In the genomic region with DNA sequence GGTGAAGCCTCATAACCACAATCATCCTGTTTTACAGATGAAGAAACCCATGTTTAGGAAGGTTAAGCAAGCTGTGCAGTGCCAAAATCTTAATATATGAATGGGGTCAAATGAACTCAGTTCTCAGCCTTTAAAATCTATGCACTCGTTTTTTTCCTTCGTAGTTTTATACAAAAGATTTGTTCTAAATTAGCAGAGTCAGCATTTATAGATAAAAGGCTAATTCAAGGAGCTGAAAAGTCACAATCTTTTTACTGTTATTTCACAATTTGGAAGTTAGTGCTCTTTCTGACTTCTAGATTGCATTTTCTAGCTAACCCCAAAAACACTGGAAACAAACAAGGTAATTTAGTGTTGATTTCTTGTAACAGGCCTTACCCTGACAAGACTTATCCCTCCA, we compare ENCODE assay signal across 25 cellular contexts.
DNase-seq lines count a peak whose midpoint lies in the region; ATAC-seq, FAIRE-seq and TF ChIP-seq lines count a peak whose summit lies in the region.
"Had no signal": no experiment of that assay in that cellular context is flagged by ENCODE, and none has a peak within 500 bp of the region (broad histone marks: within the 10 kb centered on the region; RNA-seq: fewer than 3 reads in every experiment).

No MANE protein-coding gene starts in this region.

- TF ChIP-seq RAD21 in HepG2 (CRISPR knock-in tag; IDR thresholded peaks at IDR 0.05) (no peak), K562 (CRISPR knock-in tag; conservative IDR thresholded peaks at IDR 0.05 in 1 of 2, IDR thresholded peaks at IDR 0.05 in 1 of 2) (no peak)

- H3K4me1 ChIP-seq in HepG2 (ENCODE audit: insufficient read depth, low read length) (no peaks in the 10 kb centered on the region), right lobe of liver (no peaks in the 10 kb centered on the region), K562 (replicated peaks in 1 of 2; ENCODE audit: control insufficient read depth in 2 of 2, insufficient read depth in 2 of 2, low read length in 2 of 2) (no peaks in the 10 kb centered on the region)
- H3K4me1 ChIP-seq: BE2C, BLaER1 had no signal

- BruUV-seq in HepG2 (replicated peaks; lab: Mats Ljungman, UMichigan) (no TSS peak), K562 (replicated peaks; lab: Mats Ljungman, UMichigan) (no TSS peak)

- WGBS in HepG2 (ENCODE audit: low lambda C conversion rate), result 4% methylated on average over 2 of the region's 2 CpGs
- WGBS in right lobe of liver (ENCODE audit: insufficient coverage, low coverage, low lambda C conversion rate, missing lambda C conversion rate), result 51% methylated on average over 2 of the region's 2 CpGs
- whole genome bisulfite sequencing in K562 (ENCODE audit: insufficient coverage, low coverage, missing lambda C conversion rate), result 0% methylated on average over 2 of the region's 2 CpGs

- TF ChIP-seq CTCF in HepG2 (CRISPR knock-in tag; IDR thresholded peaks at IDR 0.05), result no peak
- TF ChIP-seq CTCF in right lobe of liver (IDR thresholded peaks at IDR 0.05), result no peak
- TF ChIP-seq CTCF in K562 (IDR thresholded peaks at IDR 0.05 in 2 of 3, conservative IDR thresholded peaks at IDR 0.05 in 1 of 3; ENCODE audit: insufficient read depth in 2 of 3, low read depth in 1 of 3, low read length in 3 of 3), result no peak

- H3K9me3 ChIP-seq in HepG2 (ENCODE audit: low read length), result peaks cover 59% of the 10 kb centered on the region
- no peaks in the 10 kb centered on the region for H3K9me3 ChIP-seq in right lobe of liver
- no peaks in the 10 kb centered on the region; the same call in 1 of the 2 replicates for H3K9me3 ChIP-seq in K562 (replicated peaks; ENCODE audit: control insufficient read depth, insufficient read depth, low read depth, low read length)
- H3K9me3 ChIP-seq: BE2C, BLaER1 had no signal

- no peaks in the 10 kb centered on the region for H3K27me3 ChIP-seq in HepG2 (ENCODE audit: control insufficient read depth in 1 of 2, insufficient read depth in 2 of 2, low read length in 2 of 2)
- no peaks in the 10 kb centered on the region for H3K27me3 ChIP-seq in right lobe of liver
- no peaks in the 10 kb centered on the region for H3K27me3 ChIP-seq in K562 (ENCODE audit: control insufficient read depth in 2 of 2, insufficient read depth in 2 of 2, low read length in 2 of 2)
- H3K27me3 ChIP-seq: BE2C, BLaER1 had no signal

- no peak for ATAC-seq in HepG2
- no peak for ATAC-seq in right lobe of liver
- ATAC-seq in K562, result no peak
- ATAC-seq in GM18498 (IDR thresholded peaks at IDR 0.05; ENCODE audit: unreplicated experiment), result no peak

- intact Hi-C loops in HepG2 (cut with micrococcal nuclease; ENCODE audit: unreplicated experiment) (no loop called here), right lobe of liver (cut with DNase I) (no loop called here), K562 (cut with micrococcal nuclease) (no loop called here)

- FAIRE-seq in HepG2 (lab: Jason Lieb, UNC), result no peak
- no peak for FAIRE-seq in K562 (lab: Jason Lieb, UNC)
- FAIRE-seq: G401.6, GM12891, GM18507 had no signal

- no peaks in the 10 kb centered on the region for H3K9me1 ChIP-seq in K562 (ENCODE audit: control insufficient read depth, insufficient read depth, low read length)

- H3K4me2 ChIP-seq in HepG2 (ENCODE audit: low read depth, low read length) (no peak overlapping the region), K562 (ENCODE audit: insufficient read depth, low read length) (no peak overlapping the region)
- H3K4me2 ChIP-seq: BLaER1 had no signal

- H3K79me2 ChIP-seq in HepG2 (ENCODE audit: insufficient read depth, low read length), result no peaks in the 10 kb centered on the region
- no peaks in the 10 kb centered on the region for H3K79me2 ChIP-seq in K562 (ENCODE audit: control insufficient read depth, insufficient read depth, low read length)

- H3K4me3 ChIP-seq in HepG2 (replicated peaks in 1 of 3; ENCODE audit: insufficient read depth in 1 of 3, low read depth in 2 of 3, low read length in 3 of 3) (no peak overlapping the region), right lobe of liver (no peak overlapping the region), K562 (no peak overlapping the region)
- H3K4me3 ChIP-seq: BLaER1 had no signal

- CTCF ChIA-PET in HepG2 (lab: Yijun Ruan, JAX; ENCODE audit: low intra/inter-chr PET ratio, low total read pairs) (no interaction called here), K562 (lab: Yijun Ruan, JAX; ENCODE audit: low intra/inter-chr PET ratio) (no interaction called here)

- no peak for TF ChIP-seq POLR2A in HepG2 (IDR thresholded peaks at IDR 0.05; ENCODE audit: insufficient read depth in 1 of 2, low read depth in 2 of 2, low read length in 2 of 2)
- no peak for TF ChIP-seq POLR2A in right lobe of liver (IDR thresholded peaks at IDR 0.05)
- TF ChIP-seq POLR2A in K562 (conservative IDR thresholded peaks at IDR 0.05), result no peak

- POLR2A ChIA-PET in HepG2 (lab: Yijun Ruan, JAX) (no interaction called here), K562 (lab: Yijun Ruan, JAX) (no interaction called here)

- H4K20me1 ChIP-seq in HepG2 (ENCODE audit: insufficient read depth, low read length) (no peaks in the 10 kb centered on the region), K562 (replicated peaks; ENCODE audit: control insufficient read depth, insufficient read depth, low read length) (no peaks in the 10 kb centered on the region)
- H4K20me1 ChIP-seq: BLaER1 had no signal

- DNase-seq in HepG2 (ENCODE audit: low spot score) (no peak), right lobe of liver (no peak), MV-4-11 (lab: John Stamatoyannopoulos, UW) (peak; percentile 7), K562 (ENCODE audit: extremely low read depth in 1 of 4, low spot score in 3 of 4) (no peak), EL (no peak), NCI-H226 (no peak)
- DNase-seq: ACHN; BE2C; C1 segment of cervical spinal cord; CD4-positive, alpha-beta memory T cell; CD4-positive, CD25-positive, alpha-beta regulatory T cell; CD8-positive, alpha-beta memory T cell; COR-L47; DMS 273 treated with DMSO at 0.1 percent for 48 hours; DMS153; DMS53; DMS79; DND-41; GF-D8 had no signal

- H3K27ac ChIP-seq in HepG2 (ENCODE audit: extremely low read length, insufficient read depth, low read length) (no peak overlapping the region), right lobe of liver (no peak overlapping the region), K562 (ENCODE audit: extremely low read depth, low read depth, low read length) (no peak overlapping the region)
- H3K27ac ChIP-seq: 22Rv1, BLaER1 had no signal

- TF ChIP-seq EP300 in HepG2 (IDR thresholded peaks at IDR 0.05; ENCODE audit: low read depth in 2 of 2, low read length in 2 of 2) (no peak), HepG2 (CRISPR knock-in tag; IDR thresholded peaks at IDR 0.05; ENCODE audit: borderline replicate concordance) (no peak), K562 (IDR thresholded peaks at IDR 0.05; ENCODE audit: low read length) (no peak)

- H3K9ac ChIP-seq in HepG2 (ENCODE audit: insufficient read depth, low read depth, low read length) (no peak overlapping the region), K562 (ENCODE audit: insufficient read depth in 1 of 2, low read depth in 2 of 2, low read length in 2 of 2) (no peak overlapping the region)
- H3K9ac ChIP-seq: BLaER1 had no signal

- in situ Hi-C loops in HepG2 (cut with HindIII; ENCODE audit: extremely low pct_ligation_motif_present, low pct_unique_long_range_greater_than_20kb) (no loop called here), K562 (cut with MboI) (no loop called here)

- H3K36me3 ChIP-seq in HepG2 (replicated peaks in 1 of 2; ENCODE audit: control insufficient read depth in 1 of 2, insufficient read depth in 2 of 2, low read length in 2 of 2) (no peaks in the 10 kb centered on the region), right lobe of liver (no peaks in the 10 kb centered on the region), K562 (ENCODE audit: control insufficient read depth, insufficient read depth, low read length) (no peaks in the 10 kb centered on the region)
- H3K36me3 ChIP-seq: BE2C, BLaER1 had no signal

- no peak overlapping the region for H2AFZ ChIP-seq in HepG2 (ENCODE audit: low read length)
- no peak overlapping the region for H2AFZ ChIP-seq in K562 (ENCODE audit: low read depth, low read length)

TF ChIP-seq in HepG2, 621 proteins besides CTCF, POLR2A, EP300 and RAD21:
- TF ChIP-seq ZNF207 (IDR thresholded peaks at IDR 0.05; ENCODE audit: borderline replicate concordance) (no peak), MAFK (conservative IDR thresholded peaks at IDR 0.05 in 1 of 2, IDR thresholded peaks at IDR 0.05 in 1 of 2; ENCODE audit: low read length in 2 of 2) (peak; percentile 90 to 97), TBP (CRISPR knock-in tag; IDR thresholded peaks at IDR 0.05) (no peak), ZSCAN31 (CRISPR knock-in tag; IDR thresholded peaks at IDR 0.05; ENCODE audit: low read depth) (no peak), MAFF (IDR thresholded peaks at IDR 0.05; ENCODE audit: low read depth, low read length) (peak; percentile 96)
- TF ChIP-seq, protein P1, sequence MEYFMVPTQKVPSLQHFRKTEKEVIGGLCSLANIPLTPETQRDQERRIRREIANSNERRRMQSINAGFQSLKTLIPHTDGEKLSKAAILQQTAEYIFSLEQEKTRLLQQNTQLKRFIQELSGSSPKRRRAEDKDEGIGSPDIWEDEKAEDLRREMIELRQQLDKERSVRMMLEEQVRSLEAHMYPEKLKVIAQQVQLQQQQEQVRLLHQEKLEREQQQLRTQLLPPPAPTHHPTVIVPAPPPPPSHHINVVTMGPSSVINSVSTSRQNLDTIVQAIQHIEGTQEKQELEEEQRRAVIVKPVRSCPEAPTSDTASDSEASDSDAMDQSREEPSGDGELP (IDR thresholded peaks at IDR 0.05; ENCODE audit: borderline replicate concordance, low read depth), result no peak

TF ChIP-seq in K562, 482 proteins besides CTCF, POLR2A, EP300 and RAD21 (continues in another document):
- TF ChIP-seq FOXK2 (conservative IDR thresholded peaks at IDR 0.05 in 1 of 2, IDR thresholded peaks at IDR 0.05 in 1 of 2; ENCODE audit: low read depth in 2 of 2), result no peak
- no peak for TF ChIP-seq NELFE (IDR thresholded peaks at IDR 0.05; ENCODE audit: insufficient read depth, insufficient read length)
- peak; percentile 58 for TF ChIP-seq C11orf30 (IDR thresholded peaks at IDR 0.05; ENCODE audit: low read depth)
- no peak for TF ChIP-seq HNRNPUL1 (IDR thresholded peaks at IDR 0.05; ENCODE audit: low read length)
- TF ChIP-seq KDM5B (IDR thresholded peaks at IDR 0.05; ENCODE audit: insufficient replicate concordance, low read depth, low read length), result no peak
- TF ChIP-seq SMARCE1 (IDR thresholded peaks at IDR 0.05), result no peak
- TF ChIP-seq NFYB (IDR thresholded peaks at IDR 0.05; ENCODE audit: extremely low read depth, insufficient read length), result no peak
- no peak for TF ChIP-seq RNF2 (IDR thresholded peaks at IDR 0.05)
- no peak for TF ChIP-seq CC2D1A (IDR thresholded peaks at IDR 0.05)
- TF ChIP-seq NR1H2 (CRISPR knock-in tag; IDR thresholded peaks at IDR 0.05), result no peak
